ENCODE assay signal across 1 cellular context in the genomic region with DNA sequence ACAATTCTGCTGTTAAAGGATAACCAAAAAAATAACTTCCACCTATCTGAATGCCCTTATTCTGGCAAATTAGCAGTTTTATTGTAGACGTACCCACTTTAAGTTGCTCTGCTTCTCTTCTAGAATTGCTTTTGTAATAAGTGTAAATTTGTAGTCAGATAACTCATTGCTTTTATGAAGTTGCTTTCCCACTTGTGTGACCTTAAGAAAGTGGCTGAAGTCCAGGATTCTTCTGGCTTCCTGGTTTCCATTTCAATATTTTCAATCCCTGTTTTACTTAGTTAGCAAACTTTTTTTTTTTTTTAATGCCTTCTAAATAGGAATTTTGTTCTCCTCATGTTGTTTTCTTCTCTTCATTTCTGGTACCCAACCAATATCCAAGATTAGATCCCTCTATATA.
TF ChIP-seq lines count a peak whose summit lies in the region.

No MANE protein-coding gene starts in this region.

TF ChIP-seq in A549, 52 proteins besides CTCF, POLR2A, EP300 and RAD21:
- TF ChIP-seq HDAC2 (IDR thresholded peaks at IDR 0.05) (no peak), CBX8 (IDR thresholded peaks at IDR 0.05) (no peak), RARB (CRISPR knock-in tag; IDR thresholded peaks at IDR 0.05) (no peak), CHD4 (IDR thresholded peaks at IDR 0.05; ENCODE audit: borderline replicate concordance) (no peak), GATA3 (IDR thresholded peaks at IDR 0.05; ENCODE audit: borderline replicate concordance) (no peak), JUNB (IDR thresholded peaks at IDR 0.05) (no peak), ESRRA (IDR thresholded peaks at IDR 0.05; ENCODE audit: borderline replicate concordance, low read length) (no peak), ZSCAN20 (CRISPR knock-in tag; IDR thresholded peaks at IDR 0.05) (no peak), ZC3H11A (IDR thresholded peaks at IDR 0.05) (no peak), HOXB5 (CRISPR knock-in tag; IDR thresholded peaks at IDR 0.05) (no peak), RNF2 (IDR thresholded peaks at IDR 0.05; ENCODE audit: borderline replicate concordance, low read depth) (no peak), HOXA7 (CRISPR knock-in tag; IDR thresholded peaks at IDR 0.05) (no peak), CEBPB (IDR thresholded peaks at IDR 0.05) (no peak)
- TF ChIP-seq, protein P1, sequence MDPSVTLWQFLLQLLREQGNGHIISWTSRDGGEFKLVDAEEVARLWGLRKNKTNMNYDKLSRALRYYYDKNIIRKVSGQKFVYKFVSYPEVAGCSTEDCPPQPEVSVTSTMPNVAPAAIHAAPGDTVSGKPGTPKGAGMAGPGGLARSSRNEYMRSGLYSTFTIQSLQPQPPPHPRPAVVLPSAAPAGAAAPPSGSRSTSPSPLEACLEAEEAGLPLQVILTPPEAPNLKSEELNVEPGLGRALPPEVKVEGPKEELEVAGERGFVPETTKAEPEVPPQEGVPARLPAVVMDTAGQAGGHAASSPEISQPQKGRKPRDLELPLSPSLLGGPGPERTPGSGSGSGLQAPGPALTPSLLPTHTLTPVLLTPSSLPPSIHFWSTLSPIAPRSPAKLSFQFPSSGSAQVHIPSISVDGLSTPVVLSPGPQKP (IDR thresholded peaks at IDR 0.05; ENCODE audit: low read depth, low read length) = no peak
- TF ChIP-seq, protein P2, sequence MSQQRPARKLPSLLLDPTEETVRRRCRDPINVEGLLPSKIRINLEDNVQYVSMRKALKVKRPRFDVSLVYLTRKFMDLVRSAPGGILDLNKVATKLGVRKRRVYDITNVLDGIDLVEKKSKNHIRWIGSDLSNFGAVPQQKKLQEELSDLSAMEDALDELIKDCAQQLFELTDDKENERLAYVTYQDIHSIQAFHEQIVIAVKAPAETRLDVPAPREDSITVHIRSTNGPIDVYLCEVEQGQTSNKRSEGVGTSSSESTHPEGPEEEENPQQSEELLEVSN (IDR thresholded peaks at IDR 0.05; ENCODE audit: borderline replicate concordance, low read depth) = no peak
- TF ChIP-seq, protein P3, sequence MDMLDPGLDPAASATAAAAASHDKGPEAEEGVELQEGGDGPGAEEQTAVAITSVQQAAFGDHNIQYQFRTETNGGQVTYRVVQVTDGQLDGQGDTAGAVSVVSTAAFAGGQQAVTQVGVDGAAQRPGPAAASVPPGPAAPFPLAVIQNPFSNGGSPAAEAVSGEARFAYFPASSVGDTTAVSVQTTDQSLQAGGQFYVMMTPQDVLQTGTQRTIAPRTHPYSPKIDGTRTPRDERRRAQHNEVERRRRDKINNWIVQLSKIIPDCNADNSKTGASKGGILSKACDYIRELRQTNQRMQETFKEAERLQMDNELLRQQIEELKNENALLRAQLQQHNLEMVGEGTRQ (IDR thresholded peaks at IDR 0.05) = no peak
- TF ChIP-seq, protein P4, sequence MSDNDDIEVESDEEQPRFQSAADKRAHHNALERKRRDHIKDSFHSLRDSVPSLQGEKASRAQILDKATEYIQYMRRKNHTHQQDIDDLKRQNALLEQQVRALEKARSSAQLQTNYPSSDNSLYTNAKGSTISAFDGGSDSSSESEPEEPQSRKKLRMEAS (IDR thresholded peaks at IDR 0.05) = no peak
- TF ChIP-seq, protein P5, sequence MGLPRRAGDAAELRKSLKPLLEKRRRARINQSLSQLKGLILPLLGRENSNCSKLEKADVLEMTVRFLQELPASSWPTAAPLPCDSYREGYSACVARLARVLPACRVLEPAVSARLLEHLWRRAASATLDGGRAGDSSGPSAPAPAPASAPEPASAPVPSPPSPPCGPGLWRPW (IDR thresholded peaks at IDR 0.05) = no peak
